ENCODE assay signal across 10 cellular contexts in the genomic region with DNA sequence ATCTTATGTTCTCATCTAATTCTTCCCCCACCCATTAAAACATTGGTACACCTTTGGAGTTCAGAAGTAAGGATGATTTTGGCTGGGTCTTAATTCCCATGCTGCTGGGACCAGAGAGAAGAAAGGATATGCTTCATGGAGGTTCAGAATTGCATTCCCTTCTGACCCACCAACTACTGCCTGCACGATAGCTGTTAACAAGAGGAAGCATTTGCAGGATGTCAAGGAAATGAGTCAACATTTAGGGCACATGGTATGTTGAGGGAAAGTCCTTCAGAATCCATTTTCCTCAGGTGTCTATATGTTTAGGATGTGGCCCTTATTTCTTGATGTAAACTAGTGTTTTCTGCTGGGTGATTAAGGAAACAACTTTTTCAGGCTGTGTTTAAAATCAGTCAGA.
DNase-seq lines count a peak whose midpoint lies in the region; ATAC-seq, FAIRE-seq and TF ChIP-seq lines count a peak whose summit lies in the region.
"Had no signal": no experiment of that assay in that cellular context is flagged by ENCODE, and none has a peak within 500 bp of the region (broad histone marks: within the 10 kb centered on the region; RNA-seq: fewer than 3 reads in every experiment).

No MANE protein-coding gene starts in this region.

- H3K27ac Mint-ChIP-seq in GM23338: peak overlapping the region; percentile 83; the same call in 1 of the 2 replicates
- H3K27ac Mint-ChIP-seq in osteocyte (ENCODE audit: unreplicated experiment): no peak overlapping the region

- H3K9me3 Mint-ChIP-seq in GM23338 (no peaks in the 10 kb centered on the region; the same call in 1 of the 3 replicates), osteocyte (ENCODE audit: unreplicated experiment) (no peaks in the 10 kb centered on the region)

- no peak overlapping the region for H2AFZ ChIP-seq in GM23338
- no peak overlapping the region for H2AFZ ChIP-seq in osteoblast (ENCODE audit: low read length)

- H3K27ac ChIP-seq in GM23338 (ENCODE audit: low read depth): no peak overlapping the region
- peak overlapping the region; percentile 41 for H3K27ac ChIP-seq in epithelial cell of prostate
- H3K27ac ChIP-seq in osteoblast (ENCODE audit: low read depth, low read length): no peak overlapping the region

- H3K4me1 ChIP-seq in GM23338 (ENCODE audit: insufficient read depth): no peaks in the 10 kb centered on the region
- H3K4me1 ChIP-seq in osteoblast (ENCODE audit: insufficient read depth, low read length): peaks cover 3% of the 10 kb centered on the region

- no peak overlapping the region for H3K4me3 ChIP-seq in GM23338
- no peak overlapping the region for H3K4me3 ChIP-seq in osteoblast (ENCODE audit: insufficient read depth, low read length)

- no peaks in the 10 kb centered on the region for H3K9me3 ChIP-seq in osteoblast (ENCODE audit: low read depth, low read length)

- H3K27me3 Mint-ChIP-seq in GM23338 (ENCODE audit: insufficient read depth, low read depth, poor library complexity): peaks cover 3% of the 10 kb centered on the region
- H3K27me3 Mint-ChIP-seq in osteocyte (ENCODE audit: unreplicated experiment): no peaks in the 10 kb centered on the region

- H3K4me3 Mint-ChIP-seq in GM23338: no peak overlapping the region
- H3K4me3 Mint-ChIP-seq in osteocyte (ENCODE audit: unreplicated experiment): no peak overlapping the region

- H4K20me1 ChIP-seq in GM23338 (replicated peaks; ENCODE audit: insufficient read depth) (no peaks in the 10 kb centered on the region), osteoblast (ENCODE audit: insufficient read depth, low read length) (no peaks in the 10 kb centered on the region)

- peaks cover 12% of the 10 kb centered on the region for H3K4me1 Mint-ChIP-seq in GM23338
- peaks cover 2% of the 10 kb centered on the region for H3K4me1 Mint-ChIP-seq in osteocyte (ENCODE audit: unreplicated experiment)

- no peaks in the 10 kb centered on the region for H3K27me3 ChIP-seq in GM23338 (ENCODE audit: insufficient read depth)
- no peaks in the 10 kb centered on the region for H3K27me3 ChIP-seq in osteoblast (ENCODE audit: insufficient read depth, low read length)

- H3K9me2 ChIP-seq in GM23338 (ENCODE audit: insufficient read depth): no peaks in the 10 kb centered on the region

- no peak for TF ChIP-seq CTCF in GM23338 (conservative IDR thresholded peaks at IDR 0.05; ENCODE audit: low read depth in 2 of 2)
- TF ChIP-seq CTCF in osteoblast (IDR thresholded peaks at IDR 0.05; ENCODE audit: extremely low read depth, low read depth, low read length): no peak
- no peak for TF ChIP-seq CTCF in osteocyte (IDR thresholded peaks at IDR 0.05)

- no peaks in the 10 kb centered on the region for H3K79me2 ChIP-seq in GM23338 (replicated peaks; ENCODE audit: insufficient read depth)
- no peaks in the 10 kb centered on the region for H3K79me2 ChIP-seq in osteoblast (ENCODE audit: insufficient read depth, low read length)

- DNase-seq in GM23338 (ENCODE audit: low spot score): no peak
- DNase-seq in RCC 7860 (ENCODE audit: low spot score): peak; percentile 53
- DNase-seq in epithelial cell of prostate (ENCODE audit: low read depth, low spot score): peak; percentile 3
- peak; percentile 80 for DNase-seq in osteoblast (ENCODE audit: insufficient read length, low spot score, missing footprints)
- no peak for DNase-seq in osteocyte (ENCODE audit: extremely low spot score, unreplicated experiment)
- no peak for DNase-seq in NCI-H2107 (lab: John Stamatoyannopoulos, UW)
- DNase-seq: activated CD8-positive, alpha-beta memory T cell treated with anti-CD3 and anti-CD28 coated beads, Interleukin-2, amount 50 U/mL, for 4 hours; NCI-H187 had no signal

- ATAC-seq in GM23338: peak; percentile 7
- ATAC-seq in HG03175 (IDR thresholded peaks at IDR 0.05; ENCODE audit: unreplicated experiment): no peak
- no peak for ATAC-seq in GM18519 (IDR thresholded peaks at IDR 0.05; ENCODE audit: low FRiP score, unreplicated experiment)

- H3K36me3 ChIP-seq in GM23338 (ENCODE audit: insufficient read depth) (peaks cover 2% of the 10 kb centered on the region; the same call in 1 of the 2 replicates), osteoblast (ENCODE audit: insufficient read depth, low read length) (no peaks in the 10 kb centered on the region)

- FAIRE-seq in RCC 7860 (lab: Jason Lieb, UNC): peak; percentile 39

- H3K4me2 ChIP-seq in GM23338: no peak overlapping the region
- no peak overlapping the region for H3K4me2 ChIP-seq in osteoblast (ENCODE audit: insufficient read depth, low read length)

- peaks cover 12% of the 10 kb centered on the region; the same call in 2 of the 3 replicates for H3K36me3 Mint-ChIP-seq in GM23338 (ENCODE audit: low read depth)
- H3K36me3 Mint-ChIP-seq in osteocyte (ENCODE audit: unreplicated experiment): peaks cover 4% of the 10 kb centered on the region

- no peaks in the 10 kb centered on the region for H3F3A ChIP-seq in GM23338 (replicated peaks; ENCODE audit: low read depth)

TF ChIP-seq in GM23338, 12 proteins besides CTCF, POLR2A, EP300 and RAD21 (continues in another document):
- TF ChIP-seq ZNF331 (CRISPR knock-in tag; IDR thresholded peaks at IDR 0.05; ENCODE audit: low read depth) (no peak), EZH2phosphoT487 (IDR thresholded peaks at IDR 0.05; ENCODE audit: unreplicated experiment) (no peak), POLR2AphosphoS5 (IDR thresholded peaks at IDR 0.05; ENCODE audit: low read depth) (no peak), REST (IDR thresholded peaks at IDR 0.05; ENCODE audit: unreplicated experiment) (no peak), EZH2 (IDR thresholded peaks at IDR 0.05; ENCODE audit: low read depth, unreplicated experiment) (no peak), ZNF114 (CRISPR knock-in tag; IDR thresholded peaks at IDR 0.05) (no peak), ETS1 (IDR thresholded peaks at IDR 0.05) (no peak)

Comparison
In these comparisons a context has a peak if more than half of its experiments do, and no peak if none do; other contexts are left out.
1. DNase-seq: peak in RCC 7860 (single experiment), epithelial cell of prostate (single experiment) and osteoblast (single experiment); none in GM23338 (single experiment), osteocyte (single experiment) and NCI-H2107 (single experiment).